ENCODE assay signal across 8 cellular contexts in genomic region chr11:93198221-93198650, GRCh38. TPM values are rescaled to one million over a fixed set of nuclear protein-coding genes. Genes with fewer than 3 reads are reported as not detected.
DNase-seq lines count a peak whose midpoint lies in the region; ATAC-seq and TF ChIP-seq lines count a peak whose summit lies in the region.

No MANE protein-coding gene starts in this region.

- no peaks in the 10 kb centered on the region for H3K36me3 ChIP-seq in WERI-Rb-1
- H3K36me3 ChIP-seq in gastroesophageal sphincter = no peaks in the 10 kb centered on the region
- H3K36me3 ChIP-seq in sigmoid colon = no peaks in the 10 kb centered on the region

- TF ChIP-seq CTCF in WERI-Rb-1 (IDR thresholded peaks at IDR 0.05; ENCODE audit: low read depth, low read length) = no peak
- no peak for TF ChIP-seq CTCF in gastroesophageal sphincter (IDR thresholded peaks at IDR 0.05)
- no peak for TF ChIP-seq CTCF in sigmoid colon (IDR thresholded peaks at IDR 0.05)

- peak overlapping the region; percentile 97 for H3K4me3 Mint-ChIP-seq in stimulated activated naive CD8-positive, alpha-beta T cell treated with anti-CD3 and anti-CD28 coated beads, Interleukin-15, Interleukin-2, amounts not matched to agents 100 ng/mL and 50 ng/mL, for 24 hours

- H3K27ac ChIP-seq in WERI-Rb-1 (peak overlapping the region; percentile 96), gastroesophageal sphincter (peak overlapping the region; percentile 93 to 97 (median 96)), sigmoid colon (peak overlapping the region; percentile 83 to 99 (median 93))

- H3K9me3 ChIP-seq in WERI-Rb-1 (ENCODE audit: severe bottlenecking) = no peaks in the 10 kb centered on the region
- no peaks in the 10 kb centered on the region for H3K9me3 ChIP-seq in gastroesophageal sphincter
- H3K9me3 ChIP-seq in sigmoid colon = no peaks in the 10 kb centered on the region

- peaks cover 32% of the 10 kb centered on the region for H3K4me1 Mint-ChIP-seq in stimulated activated naive CD8-positive, alpha-beta T cell treated with anti-CD3 and anti-CD28 coated beads, Interleukin-15, Interleukin-2, amounts not matched to agents 100 ng/mL and 50 ng/mL, for 24 hours (ENCODE audit: low read depth)

- H3K4me3 ChIP-seq in WERI-Rb-1 (ENCODE audit: low read depth, low read length) (peak overlapping the region; percentile 73), gastroesophageal sphincter (peak overlapping the region; percentile 73 to 81), sigmoid colon (peak overlapping the region; percentile 52 to 98 (median 67))

- 1 to 2% methylated on average over 8 to 9 of the region's 9 CpGs for WGBS in gastroesophageal sphincter (ENCODE audit: low coverage in 1 of 2), 2 donors
- WGBS in sigmoid colon, 2 donors = 4 to 7% methylated on average over 9 of the region's 9 CpGs

- no peak for ATAC-seq in stimulated activated naive CD8-positive, alpha-beta T cell treated with anti-CD3 and anti-CD28 coated beads, Interleukin-15, Interleukin-2, amounts not matched to agents 100 U/mL and 50 U/mL, for 24 hours
- no peak for ATAC-seq in gastroesophageal sphincter
- no peak for ATAC-seq in left colon

- TF ChIP-seq POLR2A in gastroesophageal sphincter (IDR thresholded peaks at IDR 0.05) = no peak
- no peak for TF ChIP-seq POLR2A in sigmoid colon (IDR thresholded peaks at IDR 0.05)

- TF ChIP-seq EP300 in gastroesophageal sphincter (IDR thresholded peaks at IDR 0.05) (no peak), sigmoid colon (IDR thresholded peaks at IDR 0.05) (no peak)

- H3K27me3 ChIP-seq in WERI-Rb-1 (ENCODE audit: insufficient read depth, low read depth, severe bottlenecking) (no peaks in the 10 kb centered on the region), gastroesophageal sphincter (no peaks in the 10 kb centered on the region), sigmoid colon (no peaks in the 10 kb centered on the region)

- H3K36me3 Mint-ChIP-seq in stimulated activated naive CD8-positive, alpha-beta T cell treated with anti-CD3 and anti-CD28 coated beads, Interleukin-15, Interleukin-2, amounts not matched to agents 100 ng/mL and 50 ng/mL, for 24 hours (ENCODE audit: low read depth) = peaks cover 4% of the 10 kb centered on the region

- no peaks in the 10 kb centered on the region for H3K9me3 Mint-ChIP-seq in stimulated activated naive CD8-positive, alpha-beta T cell treated with anti-CD3 and anti-CD28 coated beads, Interleukin-15, Interleukin-2, amounts not matched to agents 100 ng/mL and 50 ng/mL, for 24 hours

- peak overlapping the region; percentile 67 for H3K27ac Mint-ChIP-seq in stimulated activated naive CD8-positive, alpha-beta T cell treated with anti-CD3 and anti-CD28 coated beads, Interleukin-15, Interleukin-2, amounts not matched to agents 100 ng/mL and 50 ng/mL, for 24 hours

- no peak for DNase-seq in stimulated activated naive CD8-positive, alpha-beta T cell treated with anti-CD3 and anti-CD28 coated beads, Interleukin-15, Interleukin-2, amounts not matched to agents 100 U/mL and 50 U/mL, for 24 hours
- DNase-seq in WERI-Rb-1 (no peak), sigmoid colon (no peak), DMS114 treated with DMSO at 0.1 percent for 48 hours (lab: John Stamatoyannopoulos, UW; ENCODE audit: unreplicated experiment) (no peak), left colon (no peak)
- no peak for DNase-seq in stimulated activated CD4-positive, alpha-beta T cell treated with anti-CD3 and anti-CD28 coated beads, Interleukin-2, amount 100 ng/mL, for 24 hours

- intact Hi-C loops in sigmoid colon (cut with DNase I) (loop anchor here (5.0 kb wide), 1 partner anchor 544 kb away; the partner anchor contains the start of genes C11orf54 and TAF1D), left colon (cut with DNase I, micrococcal nuclease) (no loop called here)

- peaks cover 18% of the 10 kb centered on the region for H3K27me3 Mint-ChIP-seq in stimulated activated naive CD8-positive, alpha-beta T cell treated with anti-CD3 and anti-CD28 coated beads, Interleukin-15, Interleukin-2, amounts not matched to agents 100 ng/mL and 50 ng/mL, for 24 hours

- H3K4me1 ChIP-seq in gastroesophageal sphincter = peaks cover 0 to 12% (median 0%) of the 10 kb centered on the region in 3 donors
- peaks cover 0 to 12% (median 6%) of the 10 kb centered on the region in 4 donors for H3K4me1 ChIP-seq in sigmoid colon

RNA-seq across cellular contexts. Expression of gene SLC36A4, which starts 0.4 kb away (rescaled TPM):
- total RNA-seq in gastroesophageal sphincter (10 to 100 TPM; 10.4 to 21.9 (median 18.9) TPM), sigmoid colon (10 to 100 TPM; 14.6 to 17.7 (median 16.4) TPM), left colon (10 to 100 TPM; 10.6 to 10.8 TPM)
- 1 to 10 TPM; 4.2 to 5.0 (median 4.4) TPM for polyA plus RNA-seq in sigmoid colon
